ENCODE assay signal across 26 cellular contexts in the genomic region with DNA sequence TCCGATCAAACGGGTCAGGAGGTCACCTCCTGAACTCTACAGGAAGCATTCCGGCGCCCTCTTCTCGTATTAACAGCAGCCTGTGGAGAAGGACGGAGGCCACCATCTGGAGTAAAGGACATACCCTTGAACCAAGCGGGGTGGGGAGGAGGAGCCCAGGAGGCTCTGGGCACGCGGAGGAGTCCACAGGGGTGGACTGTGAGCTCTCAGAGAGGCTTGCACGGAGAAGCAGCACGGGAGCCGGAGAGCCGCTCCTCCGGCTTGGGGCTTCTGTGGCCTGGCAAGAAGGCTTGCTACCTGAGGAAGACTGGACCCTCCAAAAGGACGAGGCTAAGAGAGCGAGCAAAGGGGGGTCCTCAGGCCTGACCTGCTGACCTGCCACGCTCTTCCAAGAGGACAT.
A peak's percentile ranks its signal among the peaks of the same experiment; 100 is the strongest.
DNase-seq lines count a peak whose midpoint lies in the region; FAIRE-seq and TF ChIP-seq lines count a peak whose summit lies in the region.
"Had no signal": no experiment of that assay in that cellular context is flagged by ENCODE, and none has a peak within 500 bp of the region (broad histone marks: within the 10 kb centered on the region; RNA-seq: fewer than 3 reads in every experiment).

No MANE protein-coding gene starts in this region.

- peaks cover 22% of the 10 kb centered on the region for H3K4me1 Mint-ChIP-seq in chondrocyte (ENCODE audit: low read depth)

- H3K4me3 Mint-ChIP-seq in chondrocyte (ENCODE audit: unreplicated experiment) = no peak overlapping the region
- H3K4me3 Mint-ChIP-seq: CD14-positive monocyte had no signal

- no peaks in the 10 kb centered on the region for H3K79me2 ChIP-seq in mammary epithelial cell (ENCODE audit: insufficient read depth, low read length)

- peak overlapping the region; percentile 59 for H3K18ac ChIP-seq in neuronal stem cell (ENCODE audit: low read length)

- no peak overlapping the region for H2BK120ac ChIP-seq in neuronal stem cell (ENCODE audit: low read depth, low read length)

- H4K91ac ChIP-seq in neuronal stem cell (ENCODE audit: low read depth, low read length, poor library complexity) = no peak overlapping the region

- no CpG with 5 or more reads among the region's 17 CpGs for WGBS in neuronal stem cell (ENCODE audit: extremely low coverage in 2 of 2, insufficient read length in 2 of 2, insufficient replicate concordance in 1 of 2), 2 donors
- WGBS in mammary epithelial cell (ENCODE audit: low coverage, missing lambda C conversion rate) = 98% methylated on average over 15 of the region's 17 CpGs

- BruUV-seq in mammary epithelial cell (replicated peaks; lab: Mats Ljungman, UMichigan) = no TSS peak

- H3K79me1 ChIP-seq in neuronal stem cell (ENCODE audit: low read depth, low read length) = peaks cover 7% of the 10 kb centered on the region

- no peaks in the 10 kb centered on the region for H3K9me3 Mint-ChIP-seq in chondrocyte (ENCODE audit: low read depth)

- no peak overlapping the region for H2BK12ac ChIP-seq in neuronal stem cell (ENCODE audit: low read length)

- intact Hi-C loops in mammary epithelial cell (cut with micrococcal nuclease) = no loop called here

- no peak overlapping the region for H3K27ac ChIP-seq in BLaER1 treated with 17β-estradiol and CSF1 and Interleukin-3, amounts not matched to agents 10 nM and 100 nM
- H3K27ac ChIP-seq in neuronal stem cell (replicated peaks; ENCODE audit: low read length) (no peak overlapping the region), mammary epithelial cell (ENCODE audit: insufficient read depth, low read depth, low read length) (no peak overlapping the region)

- H4K20me1 ChIP-seq in BLaER1 treated with 17β-estradiol and CSF1 and Interleukin-3, amounts not matched to agents 10 nM and 100 nM = peaks cover 11 to 76% (median 62%) of the 10 kb centered on the region in 11 experiments; a peak in 20 of 22 replicates
- no peaks in the 10 kb centered on the region for H4K20me1 ChIP-seq in mammary epithelial cell (ENCODE audit: insufficient read depth, low read length)

- peaks cover 10% of the 10 kb centered on the region for H3K36me3 Mint-ChIP-seq in chondrocyte (ENCODE audit: low read depth)

- H3K4me2 ChIP-seq in BLaER1 treated with 17β-estradiol and CSF1 and Interleukin-3, amounts not matched to agents 10 nM and 100 nM = peak overlapping the region in 6 of 11 experiments; percentile 22 to 98 (median 84); a peak in 10 of 22 replicates
- H3K4me2 ChIP-seq in neuronal stem cell (ENCODE audit: insufficient read depth, low read length, poor library complexity, severe bottlenecking) (no peak overlapping the region), mammary epithelial cell (ENCODE audit: insufficient read depth, low read depth, low read length) (no peak overlapping the region)

- H3K9me3 ChIP-seq in BLaER1 treated with 17β-estradiol and CSF1 and Interleukin-3, amounts not matched to agents 10 nM and 100 nM (replicated peaks in 1 of 11) = no peaks in the 10 kb centered on the region
- H3K9me3 ChIP-seq in neuronal stem cell (replicated peaks in 1 of 2; ENCODE audit: control insufficient read depth in 2 of 2, insufficient read depth in 1 of 2, low read depth in 1 of 2, low read length in 2 of 2) (no peaks in the 10 kb centered on the region), mammary epithelial cell (replicated peaks; ENCODE audit: insufficient read depth, low read length) (no peaks in the 10 kb centered on the region)

- no peak overlapping the region for H4K8ac ChIP-seq in neuronal stem cell (ENCODE audit: low read depth, low read length)

- no peak overlapping the region for H3K23ac ChIP-seq in neuronal stem cell (ENCODE audit: low read depth, low read length, poor library complexity)

- peak; percentile 70 for FAIRE-seq in urothelium cell line (lab: Jason Lieb, UNC)
- FAIRE-seq: GM12891, GM19239, H1 had no signal

- no peak overlapping the region for H3K27ac Mint-ChIP-seq in chondrocyte (ENCODE audit: unreplicated experiment)

- no peak overlapping the region for H3K4me3 ChIP-seq in BLaER1 treated with 17β-estradiol and CSF1 and Interleukin-3, amounts not matched to agents 10 nM and 100 nM
- no peak overlapping the region for H3K4me3 ChIP-seq in neuronal stem cell (ENCODE audit: low read length in 2 of 2)
- H3K4me3 ChIP-seq in mammary epithelial cell (replicated peaks in 1 of 3; ENCODE audit: insufficient read depth in 1 of 3, low read depth in 2 of 3, low read length in 3 of 3) = no peak overlapping the region

- TF ChIP-seq CTCF in chondrocyte (IDR thresholded peaks at IDR 0.05) = no peak
- no peak for TF ChIP-seq CTCF in mammary epithelial cell (conservative IDR thresholded peaks at IDR 0.05 in 1 of 2, IDR thresholded peaks at IDR 0.05 in 1 of 2; ENCODE audit: extremely low read depth in 1 of 2, insufficient read depth in 1 of 2, low read depth in 1 of 2, low read length in 2 of 2)

- dilution Hi-C loops in mammary epithelial cell (cut with HindIII; ENCODE audit: low sequenced_read_pairs) = loop anchor here (5.0 to 10.0 kb wide), 4 partner anchors 83 to 380 kb away; no protein-coding TSS in a partner anchor

- H2AK5ac ChIP-seq in neuronal stem cell (ENCODE audit: low read depth, low read length) = no peak overlapping the region

- H3K4ac ChIP-seq in neuronal stem cell (ENCODE audit: low read length) = no peak overlapping the region

- H3K14ac ChIP-seq in neuronal stem cell (ENCODE audit: low read length) = no peak overlapping the region

- in situ Hi-C loops in mammary epithelial cell (cut with MboI; ENCODE audit: low sequenced_read_pairs in 2 of 2) = no loop called here

- H2AFZ ChIP-seq in neuronal stem cell (ENCODE audit: low read length) (no peak overlapping the region), mammary epithelial cell (ENCODE audit: low read depth, low read length) (no peak overlapping the region)

- peaks cover 8 to 32% (median 17%) of the 10 kb centered on the region in 11 experiments; a peak in 18 of 22 replicates for H3K36me3 ChIP-seq in BLaER1 treated with 17β-estradiol and CSF1 and Interleukin-3, amounts not matched to agents 10 nM and 100 nM
- H3K36me3 ChIP-seq in neuronal stem cell (replicated peaks in 1 of 2; ENCODE audit: control insufficient read depth in 2 of 2, insufficient read depth in 2 of 2, low read length in 2 of 2) = peaks cover 4 to 10% of the 10 kb centered on the region in 2 donors
- no peaks in the 10 kb centered on the region for H3K36me3 ChIP-seq in mammary epithelial cell (ENCODE audit: insufficient read depth, low read length)

- H3K4me1 ChIP-seq in BLaER1 treated with 17β-estradiol and CSF1 and Interleukin-3, amounts not matched to agents 10 nM and 100 nM = peaks cover 60 to 100% (median 97%) of the 10 kb centered on the region in 10 experiments
- H3K4me1 ChIP-seq in neuronal stem cell (ENCODE audit: control insufficient read depth in 2 of 2, insufficient read depth in 1 of 2, low read depth in 1 of 2, low read length in 2 of 2) = peaks cover 14 to 18% of the 10 kb centered on the region in 2 donors
- no peaks in the 10 kb centered on the region for H3K4me1 ChIP-seq in mammary epithelial cell (ENCODE audit: insufficient read depth, low read length)

- CTCF ChIA-PET in mammary epithelial cell (lab: Charles Lee; ENCODE audit: low non-redundant PET) = no interaction called here

- H2BK5ac ChIP-seq in neuronal stem cell (ENCODE audit: low read length) = no peak overlapping the region

- H2BK15ac ChIP-seq in neuronal stem cell (ENCODE audit: low read length) = no peak overlapping the region

- H3K9ac ChIP-seq in BLaER1 treated with 17β-estradiol and CSF1 and Interleukin-3, amounts not matched to agents 10 nM and 100 nM = no peak overlapping the region
- H3K9ac ChIP-seq in neuronal stem cell (ENCODE audit: low read depth, low read length, poor library complexity) (no peak overlapping the region), mammary epithelial cell (ENCODE audit: insufficient read depth, low read length) (no peak overlapping the region)

- H3K27me3 Mint-ChIP-seq in chondrocyte (ENCODE audit: low read depth) = no peaks in the 10 kb centered on the region

- DNase-seq in chondrocyte (ENCODE audit: low spot score) = peak; percentile 57
- no peak for DNase-seq in neuronal stem cell (ENCODE audit: low spot score)
- DNase-seq in urothelium cell line (ENCODE audit: low spot score) = no peak
- no peak for DNase-seq in NCI-H146 (lab: John Stamatoyannopoulos, UW)
- no peak for DNase-seq in mammary epithelial cell
- no peak for DNase-seq in stimulated activated CD8-positive, alpha-beta memory T cell treated with anti-CD3 and anti-CD28 coated beads, Interleukin-4, amount 100 ng/mL, for 48 hours
- DNase-seq: Calu3; DMS79 treated with DMSO at 0.1 percent for 48 hours; GF-D8; HCEC 1CT; KBM-7; MV-4-11; NCI-H1105; NCI-H1436 treated with DMSO at 0.1 percent for 48 hours; NCI-H2029; NCI-H446; NCI-H524 treated with DMSO at 0.1 percent for 48 hours; NCI-H82; NK-92 treated with Interleukin-12 subunit alpha and Interleukin-12 subunit beta, amount 100 ng/mL, for 24 hours; PC-3; SHP77 treated with DMSO at 0.1 percent for 48 hours had no signal

- H3K27me3 ChIP-seq in BLaER1 treated with 17β-estradiol and CSF1 and Interleukin-3, amounts not matched to agents 10 nM and 100 nM = 0 out of 22 replicates have a peak, but pooled peaks cover 0 to 3% (median 0%) of the 10 kb centered on the region in 11 experiments
- H3K27me3 ChIP-seq in neuronal stem cell (ENCODE audit: control insufficient read depth in 3 of 3, insufficient read depth in 3 of 3, low read depth in 1 of 3, low read length in 3 of 3) = no peaks in the 10 kb centered on the region
- no peaks in the 10 kb centered on the region for H3K27me3 ChIP-seq in mammary epithelial cell (ENCODE audit: insufficient read depth, low read length)

Comparison
In these comparisons a context has a peak if more than half of its experiments do, and no peak if none do; other contexts are left out.
1. H3K4me2 ChIP-seq: peak in BLaER1 treated with 17β-estradiol and CSF1 and Interleukin-3, amounts not matched to agents 10 nM and 100 nM (6 of 11); none in neuronal stem cell (single experiment) and mammary epithelial cell (single experiment).